Comparison of ENCODE assay signal across 7 cellular contexts in genomic region chr5:146592342-146592741, GRCh38.
"Had no signal": no experiment of that assay in that cellular context is flagged by ENCODE, and none has a peak within 500 bp of the region (broad histone marks: within the 10 kb centered on the region; RNA-seq: fewer than 3 reads in every experiment).

No MANE protein-coding gene starts in this region.

- DNase-seq: H9, HCEC 1CT had no signal

- H3K4me3 ChIP-seq: GM23338 had no signal

- H3K27ac ChIP-seq: HL-60 had no signal

- ATAC-seq: GM23338, HepG2 had no signal

- FAIRE-seq: H1, H54, HepG2 had no signal
